ENCODE assay signal across 2 cellular contexts in genomic region chr6:21615504-21615903, GRCh38.
A peak's percentile ranks its signal among the peaks of the same experiment; 100 is the strongest.
TF ChIP-seq lines count a peak whose summit lies in the region.

No MANE protein-coding gene starts in this region.

TF ChIP-seq in endothelial cell of umbilical vein, 7 proteins besides CTCF, POLR2A, EP300 and RAD21:
- no peak for TF ChIP-seq GATA2 (IDR thresholded peaks at IDR 0.05; ENCODE audit: insufficient read depth, insufficient read length, low read depth, low read length)
- peak; percentile 97 for TF ChIP-seq JUN (IDR thresholded peaks at IDR 0.05; ENCODE audit: borderline replicate concordance, insufficient read depth, insufficient read length, low read depth)
- no peak for TF ChIP-seq MAX (IDR thresholded peaks at IDR 0.05; ENCODE audit: insufficient read depth, insufficient read length)
- TF ChIP-seq MYC (IDR thresholded peaks at IDR 0.05; ENCODE audit: low read depth, low read length): no peak
- no peak for TF ChIP-seq POLR2AphosphoS5 (IDR thresholded peaks at IDR 0.05; ENCODE audit: insufficient read depth, low read depth, low read length)
- no peak for TF ChIP-seq EZH2 (IDR thresholded peaks at IDR 0.05; ENCODE audit: borderline replicate concordance, low read depth, low read length, severe bottlenecking)
- peak; percentile 60 for TF ChIP-seq FOS (IDR thresholded peaks at IDR 0.05; ENCODE audit: borderline replicate concordance, insufficient read depth, low read length)

TF ChIP-seq in HepG2, 621 proteins besides CTCF, POLR2A, EP300 and RAD21:
- TF ChIP-seq ZFP82 (CRISPR knock-in tag; IDR thresholded peaks at IDR 0.05; ENCODE audit: borderline replicate concordance) (no peak), ZBTB34 (CRISPR knock-in tag; IDR thresholded peaks at IDR 0.05) (no peak), AGO1 (IDR thresholded peaks at IDR 0.05; ENCODE audit: low read depth, low read length, poor library complexity, severe bottlenecking) (no peak), KLF16 (CRISPR knock-in tag; IDR thresholded peaks at IDR 0.05) (no peak), ZNF619 (CRISPR knock-in tag; IDR thresholded peaks at IDR 0.05) (no peak), ZNF790 (CRISPR knock-in tag; IDR thresholded peaks at IDR 0.05; ENCODE audit: borderline replicate concordance) (no peak), ZMAT3 (CRISPR knock-in tag; conservative IDR thresholded peaks at IDR 0.05) (no peak), KMT2A (CRISPR knock-in tag; IDR thresholded peaks at IDR 0.05) (no peak), POLR2AphosphoS5 (IDR thresholded peaks at IDR 0.05; ENCODE audit: low read depth, low read length) (no peak), ZBTB21 (CRISPR knock-in tag; IDR thresholded peaks at IDR 0.05) (no peak), NFKB2 (CRISPR knock-in tag; IDR thresholded peaks at IDR 0.05; ENCODE audit: borderline replicate concordance) (no peak), KDM3A (CRISPR knock-in tag; IDR thresholded peaks at IDR 0.05; ENCODE audit: low read depth) (no peak), ZNF180 (CRISPR knock-in tag; IDR thresholded peaks at IDR 0.05; ENCODE audit: borderline replicate concordance, low read depth) (no peak), FOSL1 (CRISPR knock-in tag; IDR thresholded peaks at IDR 0.05; ENCODE audit: borderline replicate concordance) (no peak), SP140L (CRISPR knock-in tag; IDR thresholded peaks at IDR 0.05; ENCODE audit: borderline replicate concordance) (no peak)
